Comparison of ENCODE assay signal across 8 cellular contexts in the genomic region with DNA sequence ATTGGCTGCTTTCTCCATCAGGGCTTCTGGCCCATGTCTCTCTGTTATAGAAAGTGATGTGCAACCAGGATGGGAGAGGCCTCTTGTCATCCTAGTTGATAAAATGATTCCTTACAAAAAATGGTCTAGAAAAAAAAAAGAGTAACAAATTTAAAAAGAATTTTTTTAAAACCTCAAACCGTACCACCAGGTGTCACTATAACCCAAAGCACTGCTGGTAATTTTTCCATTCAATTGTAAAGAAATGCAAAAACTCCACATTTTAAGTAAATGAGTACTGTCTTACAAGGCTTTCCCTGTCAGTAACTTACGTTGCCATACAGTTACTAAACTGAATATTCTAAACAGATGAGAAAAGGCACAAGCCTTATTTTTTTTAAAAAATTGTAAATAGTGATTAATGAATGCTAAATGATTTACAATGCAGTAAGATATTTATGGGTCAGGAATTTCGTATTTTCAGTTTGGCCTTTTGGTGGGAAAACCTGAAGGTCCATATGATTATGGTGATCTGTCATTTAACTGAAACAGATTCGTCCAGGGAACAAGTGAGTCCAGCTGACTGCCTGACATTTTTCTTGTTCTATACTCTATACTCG.
DNase-seq lines count a peak whose midpoint lies in the region; ATAC-seq and TF ChIP-seq lines count a peak whose summit lies in the region.

No MANE protein-coding gene starts in this region.

- no peak overlapping the region for H3K27ac ChIP-seq in MM.1S (ENCODE audit: low read length)
- no peak overlapping the region for H3K27ac ChIP-seq in ascending aorta
- H3K27ac ChIP-seq in right lobe of liver = no peak overlapping the region

- intact Hi-C loops in ascending aorta (cut with DNase I) = loop anchor here (2.0 to 10.0 kb wide), 3 partner anchors 37 to 701 kb away; no protein-coding TSS in a partner anchor
- intact Hi-C loops in right lobe of liver (cut with DNase I) = loop anchor here in 1 of 2 donors (10.0 kb wide), 1 partner anchor 121 kb away; no protein-coding TSS in a partner anchor

- DNase-seq in NCI-H2196 (lab: John Stamatoyannopoulos, UW; ENCODE audit: unreplicated experiment) = peak; percentile 11
- no peak for DNase-seq in NCI-H2196 treated with DMSO at 0.1 percent for 48 hours (lab: John Stamatoyannopoulos, UW; ENCODE audit: unreplicated experiment)
- peak; percentile 41 for DNase-seq in MM.1S
- no peak for DNase-seq in ascending aorta (ENCODE audit: low spot score in 2 of 2)
- DNase-seq in right lobe of liver = no peak

- H2AFZ ChIP-seq in MM.1S (ENCODE audit: low read length) = 0 out of 2 replicates have a peak overlapping the region, but pooled peaks have one; percentile 26

- WGBS in right lobe of liver (ENCODE audit: insufficient coverage, low coverage, low lambda C conversion rate, missing lambda C conversion rate) = 28% methylated on average over 5 of the region's 5 CpGs

- H3K9me3 ChIP-seq in MM.1S (replicated peaks; ENCODE audit: insufficient read depth, low read length) = no peaks in the 10 kb centered on the region
- no peaks in the 10 kb centered on the region for H3K9me3 ChIP-seq in ascending aorta
- H3K9me3 ChIP-seq in right lobe of liver = no peaks in the 10 kb centered on the region

- TF ChIP-seq CTCF in MM.1S (IDR thresholded peaks at IDR 0.05; ENCODE audit: low read length) (peak; percentile 54), ascending aorta (IDR thresholded peaks at IDR 0.05) (peak; percentile 47 to 78 (median 52)), right lobe of liver (IDR thresholded peaks at IDR 0.05) (peak; percentile 63 to 68 (median 65))

- H3K4me1 ChIP-seq in MM.1S (ENCODE audit: low read length) (peaks cover 23% of the 10 kb centered on the region), ascending aorta (peaks cover 0 to 4% of the 10 kb centered on the region in 2 donors), right lobe of liver (peaks cover 0 to 31% (median 10%) of the 10 kb centered on the region in 4 donors)

- TF ChIP-seq POLR2A in right lobe of liver (IDR thresholded peaks at IDR 0.05) = no peak

- no peaks in the 10 kb centered on the region for H3K79me2 ChIP-seq in MM.1S (ENCODE audit: low read length)

- no peaks in the 10 kb centered on the region for H3K9me2 ChIP-seq in MM.1S (replicated peaks; ENCODE audit: insufficient read depth, low read length)

- H3K27me3 ChIP-seq in MM.1S (replicated peaks; ENCODE audit: insufficient read depth, low read length) = no peaks in the 10 kb centered on the region
- no peaks in the 10 kb centered on the region for H3K27me3 ChIP-seq in ascending aorta
- no peaks in the 10 kb centered on the region for H3K27me3 ChIP-seq in right lobe of liver

- no peak overlapping the region for H3K4me2 ChIP-seq in MM.1S (ENCODE audit: low read depth, low read length)

- H3K4me3 ChIP-seq in MM.1S (ENCODE audit: low read length) (no peak overlapping the region), ascending aorta (no peak overlapping the region), right lobe of liver (no peak overlapping the region)

- ATAC-seq in right lobe of liver (peak; percentile 27 to 61 (median 60)), HG02759 (IDR thresholded peaks at IDR 0.05; ENCODE audit: unreplicated experiment) (no peak), HG03280 (IDR thresholded peaks at IDR 0.05; ENCODE audit: unreplicated experiment) (no peak), HG03457 (IDR thresholded peaks at IDR 0.05; ENCODE audit: unreplicated experiment) (no peak)

- no peaks in the 10 kb centered on the region for H4K20me1 ChIP-seq in MM.1S (ENCODE audit: insufficient read depth, low read length)

- H3K9ac ChIP-seq in MM.1S (ENCODE audit: low read length) = no peak overlapping the region

- H3F3A ChIP-seq in MM.1S (ENCODE audit: insufficient read depth, low read length) = peaks cover 12% of the 10 kb centered on the region; the same call in 1 of the 2 replicates

- H3K36me3 ChIP-seq in MM.1S (replicated peaks; ENCODE audit: insufficient read depth, low read length) (no peaks in the 10 kb centered on the region), ascending aorta (no peaks in the 10 kb centered on the region), right lobe of liver (peaks cover 0 to 6% (median 0%) of the 10 kb centered on the region in 4 donors)

Comparison
In these comparisons a context has a peak if more than half of its experiments do, and no peak if none do; other contexts are left out.
1. DNase-seq: peak in NCI-H2196 (single experiment) and MM.1S (single experiment); none in NCI-H2196 treated with DMSO at 0.1 percent for 48 hours (single experiment), ascending aorta (0 of 2) and right lobe of liver (0 of 3).
2. ATAC-seq: peak in right lobe of liver (4 of 4); none in HG02759 (single experiment), HG03280 (single experiment) and HG03457 (single experiment).
3. Peak in every context shown above with its lines, with median percentiles within 50 percentile points of each other: CTCF ChIP-seq.